ENCODE assay signal across 37 cellular contexts in the genomic region with DNA sequence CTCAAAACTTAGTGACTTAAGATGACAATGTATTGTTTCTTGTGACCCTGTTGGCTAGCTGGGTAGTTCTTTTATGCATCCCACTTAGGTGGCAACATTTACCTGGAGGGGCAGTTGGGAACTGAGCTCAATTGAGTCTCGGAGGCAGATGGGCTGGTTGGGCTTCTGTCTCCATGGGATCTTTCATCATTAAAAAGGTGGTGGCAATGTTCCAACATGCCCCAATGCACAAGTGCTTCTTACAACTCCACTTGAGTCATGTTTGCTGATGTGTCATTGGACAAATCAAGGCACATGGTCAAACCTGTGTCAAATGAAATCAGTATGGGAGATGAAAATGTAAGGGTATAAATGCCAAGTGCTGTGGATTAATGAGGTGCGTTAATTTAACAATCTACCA. TPM values are rescaled to one million over a fixed set of nuclear protein-coding genes. Genes with fewer than 3 reads are reported as not detected.
"Had no signal": no experiment of that assay in that cellular context is flagged by ENCODE, and none has a peak within 500 bp of the region (broad histone marks: within the 10 kb centered on the region; RNA-seq: fewer than 3 reads in every experiment).

No MANE protein-coding gene starts in this region.

- H3K36me3 ChIP-seq: adrenal gland, heart left ventricle, ovary, right lobe of liver, thoracic aorta had no signal

- H3K27ac Mint-ChIP-seq: activated CD4-positive, alpha-beta memory T cell treated with anti-CD3 and anti-CD28 coated beads for 36 hours; activated naive CD4-positive, alpha-beta T cell treated with anti-CD3 and anti-CD28 coated beads for 36 hours; activated naive CD8-positive, alpha-beta T cell treated with anti-CD3 and anti-CD28 coated beads for 36 hours; activated T-helper 1 cell treated with anti-CD3 and anti-CD28 coated beads, Interleukin-12 subunit alpha, Interleukin-12 subunit beta, Interleukin-2, Interleukin-4 antibody, amounts not matched to agents 30 ng/mL and 10 ng/mL and 1 ng/mL, durations not matched to agents 14 hours and 24 hours and 36 hours; mesothelial cell of epicardium; naive thymus-derived CD4-positive, alpha-beta T cell; progenitor cell of endocrine pancreas; stimulated activated naive CD8-positive, alpha-beta T cell treated with anti-CD3 and anti-CD28 coated beads, Interleukin-15, Interleukin-2, amounts not matched to agents 100 ng/mL and 50 ng/mL, for 24 hours had no signal

- H3K4me3 Mint-ChIP-seq: activated CD4-positive, alpha-beta memory T cell treated with anti-CD3 and anti-CD28 coated beads for 36 hours; activated naive CD4-positive, alpha-beta T cell treated with anti-CD3 and anti-CD28 coated beads for 36 hours; activated naive CD8-positive, alpha-beta T cell treated with anti-CD3 and anti-CD28 coated beads for 36 hours; activated T-helper 1 cell treated with anti-CD3 and anti-CD28 coated beads, Interleukin-12 subunit alpha, Interleukin-12 subunit beta, Interleukin-2, Interleukin-4 antibody, amounts not matched to agents 30 ng/mL and 10 ng/mL and 1 ng/mL, durations not matched to agents 14 hours and 24 hours and 36 hours; mesothelial cell of epicardium; naive thymus-derived CD4-positive, alpha-beta T cell; stimulated activated naive CD8-positive, alpha-beta T cell treated with anti-CD3 and anti-CD28 coated beads, Interleukin-15, Interleukin-2, amounts not matched to agents 100 ng/mL and 50 ng/mL, for 24 hours had no signal

- H3K4me1 ChIP-seq: adrenal gland, body of pancreas, foreskin keratinocyte, heart left ventricle, right lobe of liver had no signal

- H3K9me3 Mint-ChIP-seq: activated CD4-positive, alpha-beta memory T cell treated with anti-CD3 and anti-CD28 coated beads for 36 hours; activated naive CD4-positive, alpha-beta T cell treated with anti-CD3 and anti-CD28 coated beads for 36 hours; activated naive CD8-positive, alpha-beta T cell treated with anti-CD3 and anti-CD28 coated beads for 36 hours; stimulated activated naive CD8-positive, alpha-beta T cell treated with anti-CD3 and anti-CD28 coated beads, Interleukin-15, Interleukin-2, amounts not matched to agents 100 ng/mL and 50 ng/mL, for 24 hours had no signal

- DNase-seq: activated CD4-positive, alpha-beta memory T cell treated with anti-CD3 and anti-CD28 coated beads for 36 hours; activated CD4-positive, alpha-beta T cell treated with anti-CD3 and anti-CD28 coated beads for 48 hours; activated CD8-positive, alpha-beta memory T cell treated with anti-CD3 and anti-CD28 coated beads, Interleukin-2, amount 50 U/mL, for 4 hours; activated effector memory CD4-positive, alpha-beta T cell treated with anti-CD3 and anti-CD28 coated beads, Interleukin-2, amount 50 U/mL, for 16 hours; activated naive CD4-positive, alpha-beta T cell treated with anti-CD3 and anti-CD28 coated beads for 36 hours; activated naive CD8-positive, alpha-beta T cell treated with anti-CD3 and anti-CD28 coated beads for 36 hours; activated T-cell treated with anti-CD3 and anti-CD28 coated beads, Interleukin-2, amount 50 U/mL, for 1 hour; adrenal gland; aorta; body of pancreas; dorsolateral prefrontal cortex; effector memory CD4-positive, alpha-beta T cell; heart left ventricle; naive thymus-derived CD4-positive, alpha-beta T cell; ovary; right lobe of liver; stimulated activated CD4-positive, alpha-beta T cell treated with anti-CD3 and anti-CD28 coated beads, Interleukin-12 subunit alpha, Interleukin-12 subunit beta, amount 100 ng/mL, for 4 hours; stimulated activated CD4-positive, alpha-beta T cell treated with anti-CD3 and anti-CD28 coated beads, Interleukin-4, amount 100 ng/mL, for 1 hour; trophoblast cell had no signal

- H3K36me3 Mint-ChIP-seq: activated CD4-positive, alpha-beta memory T cell treated with anti-CD3 and anti-CD28 coated beads for 36 hours; activated naive CD8-positive, alpha-beta T cell treated with anti-CD3 and anti-CD28 coated beads for 36 hours; mesothelial cell of epicardium had no signal

- H3K4me3 ChIP-seq: adrenal gland, body of pancreas, coronary artery, dorsolateral prefrontal cortex, heart left ventricle, ovary, right lobe of liver, thoracic aorta had no signal

- ATAC-seq: body of pancreas; foreskin keratinocyte; heart left ventricle; naive thymus-derived CD4-positive, alpha-beta T cell; right lobe of liver had no signal

- H3K27me3 ChIP-seq: body of pancreas, ovary, right lobe of liver had no signal

- H3K4me1 Mint-ChIP-seq: activated naive CD8-positive, alpha-beta T cell treated with anti-CD3 and anti-CD28 coated beads for 36 hours had no signal

- H3K27ac ChIP-seq: adrenal gland, body of pancreas, coronary artery, dorsolateral prefrontal cortex, foreskin keratinocyte, heart left ventricle, ovary, right lobe of liver, thoracic aorta, VCaP had no signal

RNA-seq across cellular contexts. Expression of a gene that starts 52.5 kb away (rescaled TPM):
- total RNA-seq: activated CD4-positive, alpha-beta memory T cell treated with anti-CD3 and anti-CD28 coated beads for 36 hours; activated CD8-positive, alpha-beta memory T cell treated with anti-CD3 and anti-CD28 coated beads for 36 hours; activated naive CD4-positive, alpha-beta T cell treated with anti-CD3 and anti-CD28 coated beads for 36 hours; activated naive CD8-positive, alpha-beta T cell treated with anti-CD3 and anti-CD28 coated beads for 36 hours; activated T-helper 1 cell treated with anti-CD3 and anti-CD28 coated beads, Interleukin-12 subunit alpha, Interleukin-12 subunit beta, Interleukin-2, Interleukin-4 antibody, amounts not matched to agents 30 ng/mL and 10 ng/mL and 1 ng/mL, durations not matched to agents 14 hours and 24 hours and 36 hours; adrenal gland; aorta; body of pancreas; cardiac septum; cerebellum; dorsolateral prefrontal cortex; foreskin keratinocyte; heart left ventricle; kidney epithelial cell; lower leg skin; mesothelial cell of epicardium; naive thymus-derived CD4-positive, alpha-beta T cell; ovary; progenitor cell of endocrine pancreas; renal cortical epithelial cell; right lobe of liver; skeletal muscle tissue; subcutaneous adipose tissue; thoracic aorta had no signal
- polyA plus RNA-seq: adrenal gland, aorta, esophagus, foreskin keratinocyte, heart left ventricle, neural cell, ovary had no signal
